ENCODE assay signal across 8 cellular contexts in genomic region chr3:126357299-126358037, GRCh38. TPM values are rescaled to one million over a fixed set of nuclear protein-coding genes. Genes with fewer than 3 reads are reported as not detected.
A peak's percentile ranks its signal among the peaks of the same experiment; 100 is the strongest.
DNase-seq lines count a peak whose midpoint lies in the region; ATAC-seq and TF ChIP-seq lines count a peak whose summit lies in the region.

KLF15 (minus strand) TSS chr3:126357408; CDS start chr3:126352922, 4,486 bp downstream.

- H3K4me1 ChIP-seq in foreskin keratinocyte (no peaks in the 10 kb centered on the region), neural progenitor cell (peaks cover 19% of the 10 kb centered on the region), stomach (peaks cover 34 to 53% (median 47%) of the 10 kb centered on the region in 4 donors)

- H3K9me3 ChIP-seq in neural progenitor cell (ENCODE audit: low read depth): no peaks in the 10 kb centered on the region
- H3K9me3 ChIP-seq in stomach: no peaks in the 10 kb centered on the region

- peaks cover 13% of the 10 kb centered on the region for H4K20me1 ChIP-seq in neural progenitor cell (ENCODE audit: low read depth)

- TF ChIP-seq POLR2A in stomach (IDR thresholded peaks at IDR 0.05): no peak

- ATAC-seq in GM21528 (IDR thresholded peaks at IDR 0.05; ENCODE audit: low FRiP score, unreplicated experiment): peak; percentile 83
- peak; percentile 85 for ATAC-seq in foreskin keratinocyte

- peak within 1 kb of the TSS; percentile 96 for H3K4me3 Mint-ChIP-seq in neural progenitor cell

- peak within 1 kb of the TSS; percentile 70 for H3K4me3 ChIP-seq in neural progenitor cell
- peak within 1 kb of the TSS; percentile 68 to 95 (median 88) for H3K4me3 ChIP-seq in stomach

- peaks cover 40% of the 10 kb centered on the region for H3K4me1 Mint-ChIP-seq in neural progenitor cell

- in situ Hi-C loops in Caki2 (cut with HindIII; ENCODE audit: low pct_unique_long_range_greater_than_20kb, low sequenced_read_pairs): no loop called here

- H2AFZ ChIP-seq in neural progenitor cell (replicated peaks): peak within 1 kb of the TSS; percentile 89

- H3K36me3 Mint-ChIP-seq in neural progenitor cell: no peaks in the 10 kb centered on the region

- intact Hi-C loops in stomach (cut with DNase I; ENCODE audit: low total_unique reads): no loop called here

- H3K27me3 Mint-ChIP-seq in neural progenitor cell (ENCODE audit: insufficient read depth, low read depth): peaks cover 27% of the 10 kb centered on the region

- peak; percentile 13 for TF ChIP-seq EP300 in stomach (IDR thresholded peaks at IDR 0.05)

- H3F3A ChIP-seq in neural progenitor cell (ENCODE audit: low read depth): peaks cover 30% of the 10 kb centered on the region

- peak; percentile 50 for DNase-seq in Caki2 (ENCODE audit: low read depth)
- DNase-seq in HuH-7.5 (ENCODE audit: low spot score): peak; percentile 98
- peak; percentile 58 to 67 for DNase-seq in SHP77 (lab: John Stamatoyannopoulos, UW)
- peak; percentile 20 to 73 (median 36) for DNase-seq in activated naive CD4-positive, alpha-beta T cell (lab: John Stamatoyannopoulos, UW)
- DNase-seq in foreskin keratinocyte: peak; percentile 23 to 57
- DNase-seq in neural progenitor cell (ENCODE audit: low spot score): peak; percentile 97
- peak; percentile 91 for DNase-seq in stomach

- H3K27ac Mint-ChIP-seq in neural progenitor cell: peak within 1 kb of the TSS; percentile 39

- H3K4me2 ChIP-seq in neural progenitor cell: peak within 1 kb of the TSS; percentile 100

- H3K36me3 ChIP-seq in neural progenitor cell: no peaks in the 10 kb centered on the region
- H3K36me3 ChIP-seq in stomach: peaks cover 2 to 8% (median 6%) of the 10 kb centered on the region in 4 donors

- no peaks in the 10 kb centered on the region for H3K9me3 Mint-ChIP-seq in neural progenitor cell

- 0 to 1% (median 0%) methylated on average over 4 to 86 of the region's 86 CpGs for WGBS in stomach, 5 donors

- no peak for TF ChIP-seq CTCF in foreskin keratinocyte (conservative IDR thresholded peaks at IDR 0.05)
- TF ChIP-seq CTCF in neural progenitor cell (IDR thresholded peaks at IDR 0.05): no peak
- TF ChIP-seq CTCF in stomach (IDR thresholded peaks at IDR 0.05): no peak

- H3K27me3 ChIP-seq in foreskin keratinocyte (peaks cover 61% of the 10 kb centered on the region), neural progenitor cell (peaks cover 22% of the 10 kb centered on the region), stomach (peaks cover 0 to 35% (median 10%) of the 10 kb centered on the region in 3 donors)

- H3K9ac ChIP-seq in neural progenitor cell: no peak within 1 kb of the TSS

- H3K27ac ChIP-seq in foreskin keratinocyte (no peak within 1 kb of the TSS), neural progenitor cell (no peak within 1 kb of the TSS), stomach (peak within 1 kb of the TSS; percentile 90 to 99 (median 97))

- H3K79me2 ChIP-seq in neural progenitor cell (ENCODE audit: low read depth): peaks cover 6% of the 10 kb centered on the region

RNA-seq across cellular contexts. Expression of gene KLF15, which starts in this region (rescaled TPM):
- total RNA-seq in Caki2 (2014; rRNA removed; shearing (Covaris generic); ENCODE audit: low replicate concordance): not detected in 2 replicates
- 0.11 TPM in 1 of 2 replicates, not detected in the other for total RNA-seq in foreskin keratinocyte
- polyA plus RNA-seq in foreskin keratinocyte: 0.06 TPM in 1 of 2 replicates, not detected in the other
- 3.3 and 7.2 TPM in 2 replicates for total RNA-seq in neural progenitor cell (ENCODE audit: low replicate concordance)
- 10 to 100 TPM in 4 of 5 donors, 1 to 10 TPM in 1; 4.6 to 82.9 (median 21.6) TPM for total RNA-seq in stomach
- 10 to 100 TPM; 13.6 to 16.7 (median 16.6) TPM for polyA plus RNA-seq in stomach

Comparison
In these comparisons a context has a peak if more than half of its experiments do, and no peak if none do; other contexts are left out.
1. RNA of gene KLF15 (polyA plus RNA-seq): 13.6 to 16.7 TPM in stomach; 0.06 TPM in foreskin keratinocyte; every median in the first group is over 10 times any median in the second.
2. Peak in DNase-seq in Caki2; RNA of the gene not detected or under 1 TPM.
3. Peak in DNase-seq and ATAC-seq in foreskin keratinocyte; RNA of the gene not detected or under 1 TPM.
4. DNase-seq: peak in every context shown above with its lines; median percentile 98 in HuH-7.5; 97 in neural progenitor cell; 91 in stomach; 62 in SHP77; 50 in Caki2; 40 in foreskin keratinocyte; 36 in activated naive CD4-positive, alpha-beta T cell.
5. H3K27ac ChIP-seq: peak in stomach (5 of 5); none in foreskin keratinocyte (single experiment) and neural progenitor cell (single experiment).